1 cellular context compared by ENCODE assay signal in genomic region chr17:72603346-72604242, GRCh38.
TF ChIP-seq lines count a peak whose summit lies in the region.

No MANE protein-coding gene starts in this region.

TF ChIP-seq in HepG2, 621 proteins besides CTCF, POLR2A, EP300 and RAD21 (continued from another document and continues in another):
- TF ChIP-seq ZBTB40 (IDR thresholded peaks at IDR 0.05) (no peak), ZBTB40 (CRISPR knock-in tag; IDR thresholded peaks at IDR 0.05) (no peak), FOSL2 (CRISPR knock-in tag; IDR thresholded peaks at IDR 0.05) (no peak), PRDM4 (CRISPR knock-in tag; IDR thresholded peaks at IDR 0.05; ENCODE audit: borderline replicate concordance) (no peak), DMAP1 (CRISPR knock-in tag; IDR thresholded peaks at IDR 0.05) (no peak), JUN (CRISPR knock-in tag; IDR thresholded peaks at IDR 0.05) (no peak), SALL1 (CRISPR knock-in tag; IDR thresholded peaks at IDR 0.05) (peak; percentile 36; the same call in 1 of the 2 replicates), SMARCC2 (IDR thresholded peaks at IDR 0.05) (no peak), KLF11 (CRISPR knock-in tag; IDR thresholded peaks at IDR 0.05) (0 out of 2 replicates have a peak, but pooled peaks have one; percentile 26), ZIK1 (CRISPR knock-in tag; IDR thresholded peaks at IDR 0.05; ENCODE audit: borderline replicate concordance, low read depth) (no peak), ZFP36L2 (CRISPR knock-in tag; IDR thresholded peaks at IDR 0.05) (no peak), KIAA2018 (CRISPR knock-in tag; IDR thresholded peaks at IDR 0.05; ENCODE audit: borderline replicate concordance) (no peak), SMAD9 (CRISPR knock-in tag; IDR thresholded peaks at IDR 0.05) (no peak), ZSCAN22 (CRISPR knock-in tag; IDR thresholded peaks at IDR 0.05) (no peak), PBX3 (CRISPR knock-in tag; IDR thresholded peaks at IDR 0.05; ENCODE audit: borderline replicate concordance) (no peak), AFF4 (CRISPR knock-in tag; IDR thresholded peaks at IDR 0.05) (no peak), TARDBP (CRISPR knock-in tag; IDR thresholded peaks at IDR 0.05) (no peak), GPN1 (CRISPR knock-in tag; IDR thresholded peaks at IDR 0.05; ENCODE audit: borderline replicate concordance) (no peak), ZNF691 (CRISPR knock-in tag; IDR thresholded peaks at IDR 0.05; ENCODE audit: borderline replicate concordance, low read depth) (0 out of 2 replicates have a peak, but pooled peaks have one; percentile 21), NFKB2 (CRISPR knock-in tag; IDR thresholded peaks at IDR 0.05; ENCODE audit: borderline replicate concordance) (no peak), SAP130 (CRISPR knock-in tag; IDR thresholded peaks at IDR 0.05; ENCODE audit: low read depth) (0 out of 2 replicates have a peak, but pooled peaks have one; percentile 29)
